ENCODE assay signal across 10 cellular contexts in the genomic region with DNA sequence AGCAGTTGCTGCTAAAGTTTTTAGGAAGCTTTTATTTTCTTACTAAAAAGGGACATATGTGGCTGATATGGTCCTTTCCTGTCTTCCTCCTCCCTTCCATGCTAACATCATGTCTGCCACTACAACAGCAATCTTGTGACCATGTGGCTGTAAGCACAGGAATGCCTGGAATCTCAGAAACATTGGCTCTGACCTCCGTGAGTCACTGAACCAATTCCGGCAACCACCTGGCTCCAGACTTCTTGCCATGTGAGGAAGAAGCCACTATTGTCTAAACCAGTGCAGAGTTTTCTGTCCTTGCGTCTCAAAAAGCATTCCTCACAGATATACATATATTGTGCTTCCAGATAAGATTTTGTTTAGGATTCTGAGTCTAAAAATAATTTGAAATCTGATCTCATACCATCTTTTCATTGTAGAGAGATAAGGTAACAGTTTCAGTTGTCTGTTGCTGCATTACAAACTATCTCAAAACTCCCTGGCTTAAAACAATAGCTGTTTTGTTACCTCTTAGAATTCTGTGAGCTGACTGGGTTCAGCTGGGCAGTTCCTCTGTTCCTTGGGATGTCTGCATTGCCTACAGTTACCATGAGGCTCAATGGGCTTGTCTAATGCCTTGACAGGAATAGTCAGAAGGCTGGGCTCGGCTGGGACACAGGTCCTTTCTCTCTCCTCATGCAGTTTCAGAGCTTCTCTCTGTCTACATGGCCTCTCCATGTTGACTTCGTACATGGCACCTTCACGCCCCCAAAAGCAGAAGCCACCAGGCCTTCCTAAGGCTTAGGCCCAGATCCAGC.
DNase-seq lines count a peak whose midpoint lies in the region; ATAC-seq and TF ChIP-seq lines count a peak whose summit lies in the region.
"Had no signal": no experiment of that assay in that cellular context is flagged by ENCODE, and none has a peak within 500 bp of the region (broad histone marks: within the 10 kb centered on the region; RNA-seq: fewer than 3 reads in every experiment).

No MANE protein-coding gene starts in this region.

- TF ChIP-seq POLR2A in esophagus muscularis mucosa (IDR thresholded peaks at IDR 0.05; ENCODE audit: low read depth): no peak

- no peaks in the 10 kb centered on the region for H3K36me3 Mint-ChIP-seq in mesothelial cell of epicardium
- no peaks in the 10 kb centered on the region for H3K36me3 Mint-ChIP-seq in activated CD4-positive, alpha-beta T cell treated with anti-CD3 and anti-CD28 coated beads for 36 hours (ENCODE audit: low read depth)

- 59% methylated on average over 6 of the region's 6 CpGs for WGBS in esophagus muscularis mucosa

- TF ChIP-seq EP300 in esophagus muscularis mucosa (IDR thresholded peaks at IDR 0.05): no peak

- no peaks in the 10 kb centered on the region for H3K27me3 Mint-ChIP-seq in mesothelial cell of epicardium (ENCODE audit: low read depth)
- H3K27me3 Mint-ChIP-seq in activated CD4-positive, alpha-beta T cell treated with anti-CD3 and anti-CD28 coated beads for 36 hours: peaks cover 3% of the 10 kb centered on the region

- no peak overlapping the region for H3K9ac ChIP-seq in PC-3 (ENCODE audit: low read length)
- H3K9ac ChIP-seq: BLaER1 treated with 17β-estradiol and CSF1 and Interleukin-3, amounts not matched to agents 10 nM and 100 nM had no signal

- no peak overlapping the region for H3K4me3 ChIP-seq in PC-3 (ENCODE audit: low read length)
- H3K4me3 ChIP-seq in esophagus muscularis mucosa: no peak overlapping the region
- H3K4me3 ChIP-seq: BLaER1 treated with 17β-estradiol and CSF1 and Interleukin-3, amounts not matched to agents 10 nM and 100 nM had no signal

- peak overlapping the region; percentile 95 for H3K27ac Mint-ChIP-seq in mesothelial cell of epicardium
- H3K27ac Mint-ChIP-seq in activated CD4-positive, alpha-beta T cell treated with anti-CD3 and anti-CD28 coated beads for 36 hours: no peak overlapping the region

- 0 out of 2 replicates have a peak overlapping the region, but pooled peaks have one; percentile 31 for H3K4me2 ChIP-seq in PC-3 (ENCODE audit: low read length)

- H3K4me1 Mint-ChIP-seq in mesothelial cell of epicardium: peaks cover 19% of the 10 kb centered on the region
- H3K4me1 Mint-ChIP-seq in activated CD4-positive, alpha-beta T cell treated with anti-CD3 and anti-CD28 coated beads for 36 hours: no peaks in the 10 kb centered on the region

- H3K79me2 ChIP-seq in PC-3 (ENCODE audit: low read length): no peaks in the 10 kb centered on the region

- H3K36me3 ChIP-seq in PC-3 (ENCODE audit: low read depth, low read length) (no peaks in the 10 kb centered on the region), esophagus muscularis mucosa (no peaks in the 10 kb centered on the region)
- H3K36me3 ChIP-seq: BLaER1 treated with 17β-estradiol and CSF1 and Interleukin-3, amounts not matched to agents 10 nM and 100 nM had no signal

- TF ChIP-seq CTCF in PC-3 (conservative IDR thresholded peaks at IDR 0.05; ENCODE audit: low read depth, low read length): no peak
- TF ChIP-seq CTCF in esophagus muscularis mucosa (IDR thresholded peaks at IDR 0.05): no peak
- TF ChIP-seq CTCF in mesothelial cell of epicardium (IDR thresholded peaks at IDR 0.05; ENCODE audit: unreplicated experiment): no peak

- no TSS peak for BruUV-seq in PC-3 (replicated peaks; lab: Mats Ljungman, UMichigan)

- H3F3A ChIP-seq in PC-3 (ENCODE audit: low read length, unreplicated experiment): no peaks in the 10 kb centered on the region

- POLR2A ChIA-PET in PC-3 (lab: Charles Lee; ENCODE audit: unreplicated experiment): interaction anchor here (0.7 kb wide), 1 partner anchor 143 kb away, joined by 4 read pairs; no protein-coding TSS in a partner anchor
- POLR2A ChIA-PET in activated CD4-positive, alpha-beta T cell treated with anti-CD3 and anti-CD28 coated beads for 36 hours (lab: Charles Lee): interaction anchor here (0.7 kb wide), 1 partner anchor 436 kb away, joined by 7 read pairs; no protein-coding TSS in a partner anchor

- ATAC-seq in PC-3 (peak; percentile 97), GM21515 (IDR thresholded peaks at IDR 0.05; ENCODE audit: unreplicated experiment) (no peak)
- no peak for ATAC-seq in activated CD4-positive, alpha-beta T cell treated with anti-CD3 and anti-CD28 coated beads for 36 hours

- CTCF ChIA-PET in PC-3 (lab: Charles Lee): no interaction called here
- CTCF ChIA-PET in activated CD4-positive, alpha-beta T cell treated with anti-CD3 and anti-CD28 coated beads for 36 hours (lab: Charles Lee): interaction anchor here (1.4 kb wide), 1 partner anchor 21 kb away, joined by 4 read pairs; no protein-coding TSS in a partner anchor

- DNase-seq in ACHN (peak; percentile 93), PC-3 (peak; percentile 83), esophagus muscularis mucosa (ENCODE audit: extremely low spot score) (no peak), mesothelial cell of epicardium (ENCODE audit: low spot score in 2 of 2, unreplicated experiment in 2 of 2) (peak in 1 of 2 experiments; percentile 42), T-helper 9 cell (no peak), head of caudate nucleus (no peak)
- no peak for DNase-seq in activated CD4-positive, alpha-beta T cell treated with anti-CD3 and anti-CD28 coated beads for 36 hours
- DNase-seq: NCI-H510A had no signal

- H3K9me3 Mint-ChIP-seq in mesothelial cell of epicardium: no peaks in the 10 kb centered on the region
- H3K9me3 Mint-ChIP-seq in activated CD4-positive, alpha-beta T cell treated with anti-CD3 and anti-CD28 coated beads for 36 hours (ENCODE audit: low read depth): no peaks in the 10 kb centered on the region

- peak overlapping the region; percentile 63 for H3K27ac ChIP-seq in PC-3 (ENCODE audit: low read length)
- H3K27ac ChIP-seq in esophagus muscularis mucosa (replicated peaks in 1 of 4): peak overlapping the region; percentile 34 to 63 (median 58)
- H3K27ac ChIP-seq: BLaER1 treated with 17β-estradiol and CSF1 and Interleukin-3, amounts not matched to agents 10 nM and 100 nM had no signal

- no peaks in the 10 kb centered on the region for H4K20me1 ChIP-seq in PC-3 (ENCODE audit: low read length)
- H4K20me1 ChIP-seq: BLaER1 treated with 17β-estradiol and CSF1 and Interleukin-3, amounts not matched to agents 10 nM and 100 nM had no signal

- in situ Hi-C loops in ACHN (cut with HindIII; ENCODE audit: low pct_ligation_motif_present, low pct_unique_long_range_greater_than_20kb, low sequenced_read_pairs): no loop called here

- H3K4me1 ChIP-seq in PC-3 (ENCODE audit: insufficient read depth, low read length) (peaks cover 14% of the 10 kb centered on the region), esophagus muscularis mucosa (peaks cover 15 to 18% (median 16%) of the 10 kb centered on the region in 4 donors)

- no peaks in the 10 kb centered on the region for H3K9me2 ChIP-seq in PC-3 (replicated peaks; ENCODE audit: low read length)

- H3K27me3 ChIP-seq in PC-3 (ENCODE audit: low read length) (no peaks in the 10 kb centered on the region), esophagus muscularis mucosa (no peaks in the 10 kb centered on the region)
- H3K27me3 ChIP-seq: BLaER1 treated with 17β-estradiol and CSF1 and Interleukin-3, amounts not matched to agents 10 nM and 100 nM had no signal

- intact Hi-C loops in PC-3 (cut with micrococcal nuclease) (loop anchor here (5.0 kb wide), 1 partner anchor 164 kb away; no protein-coding TSS in a partner anchor), esophagus muscularis mucosa (cut with DNase I) (loop anchor here (5.0 kb wide), 1 partner anchor 79 kb away; a partner anchor contains a TSS), head of caudate nucleus (cut with DNase I) (no loop called here)
- intact Hi-C loops in activated CD4-positive, alpha-beta T cell treated with anti-CD3 and anti-CD28 coated beads for 36 hours (cut with DNase I, micrococcal nuclease): no loop called here

- no peak overlapping the region for H3K4me3 Mint-ChIP-seq in mesothelial cell of epicardium
- H3K4me3 Mint-ChIP-seq in activated CD4-positive, alpha-beta T cell treated with anti-CD3 and anti-CD28 coated beads for 36 hours: no peak overlapping the region

- H3K9me3 ChIP-seq in PC-3 (ENCODE audit: low read length) (no peaks in the 10 kb centered on the region), esophagus muscularis mucosa (no peaks in the 10 kb centered on the region)
- H3K9me3 ChIP-seq: BLaER1 treated with 17β-estradiol and CSF1 and Interleukin-3, amounts not matched to agents 10 nM and 100 nM had no signal

- H2AFZ ChIP-seq in PC-3 (ENCODE audit: low read length): peak overlapping the region; percentile 64; the same call in 1 of the 2 replicates

Comparison
In these comparisons a context has a peak if more than half of its experiments do, and no peak if none do; other contexts are left out.
1. DNase-seq: peak in ACHN (single experiment) and PC-3 (single experiment); none in esophagus muscularis mucosa (single experiment), T-helper 9 cell (single experiment), head of caudate nucleus (0 of 42) and activated CD4-positive, alpha-beta T cell treated with anti-CD3 and anti-CD28 coated beads for 36 hours (single experiment).
2. intact Hi-C loops: an anchor here in PC-3 (5.0 kb wide) and esophagus muscularis mucosa (5.0 kb wide); none called in head of caudate nucleus and activated CD4-positive, alpha-beta T cell treated with anti-CD3 and anti-CD28 coated beads for 36 hours.